ENCODE assay signal across 34 cellular contexts in the genomic region with DNA sequence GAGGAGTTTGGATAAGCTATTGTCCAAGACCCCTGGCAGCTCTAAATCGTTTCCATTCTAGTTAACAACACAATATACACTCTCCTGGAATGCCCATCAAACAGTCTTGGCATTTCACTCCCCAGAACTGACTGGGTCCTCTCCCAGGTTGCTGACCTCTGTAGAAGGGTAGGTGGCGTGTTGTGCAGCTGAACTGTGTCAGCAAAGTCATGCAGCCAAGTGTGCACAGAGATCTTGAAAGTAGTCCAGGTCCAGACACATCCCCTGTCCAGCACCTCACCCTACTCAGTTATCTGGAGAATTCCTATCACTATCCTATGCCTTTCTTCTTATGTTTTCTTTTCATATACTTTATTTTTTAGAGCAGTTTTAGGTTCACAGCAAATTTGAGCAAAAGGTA.
"Had no signal": no experiment of that assay in that cellular context is flagged by ENCODE, and none has a peak within 500 bp of the region (broad histone marks: within the 10 kb centered on the region; RNA-seq: fewer than 3 reads in every experiment).

No MANE protein-coding gene starts in this region.

- H3K27ac ChIP-seq: adrenal gland, ascending aorta, cardiac muscle cell, VCaP had no signal

- H3K27me3 ChIP-seq: adrenal gland, ascending aorta, cardiac muscle cell had no signal

- H3K4me1 ChIP-seq: adrenal gland, ascending aorta had no signal

- H3K9me3 ChIP-seq: adrenal gland had no signal

- H3K4me3 Mint-ChIP-seq: activated B cell treated with CpG ODN at 0.5 μM for 24 hours; activated CD4-positive, alpha-beta memory T cell treated with anti-CD3 and anti-CD28 coated beads for 36 hours; activated CD4-positive, alpha-beta T cell treated with anti-CD3 and anti-CD28 coated beads, Interleukin-2, amount 10 ng/mL, durations not matched to agents 24 days and 14 days; activated CD8-positive, alpha-beta T cell treated with anti-CD3 and anti-CD28 coated beads for 36 hours; activated naive CD4-positive, alpha-beta T cell treated with anti-CD3 and anti-CD28 coated beads for 36 hours; activated naive CD8-positive, alpha-beta T cell treated with anti-CD3 and anti-CD28 coated beads for 36 hours; activated T-cell treated with anti-CD3 and anti-CD28 coated beads, Interleukin-2, amount 50 U/mL, for 4 hours; activated T-cell treated with anti-CD3 and anti-CD28 coated beads, Interleukin-2, amount 50 U/mL, for 72 hours; activated T-helper 1 cell treated with anti-CD3 and anti-CD28 coated beads, Interleukin-12 subunit alpha, Interleukin-12 subunit beta, Interleukin-2, Interleukin-4 antibody, amounts not matched to agents 30 ng/mL and 10 ng/mL and 1 ng/mL, durations not matched to agents 14 hours and 24 hours and 36 hours; activated T-helper 17 cell treated with anti-CD3 and anti-CD28 coated beads, Interleukin-2, amount 50 U/mL, for 72 hours; brain; T-helper 1 cell treated with Interleukin-12 subunit alpha and Interleukin-12 subunit beta and Interleukin-4 antibody, amounts not matched to agents 30 μg/mL and 1 μg/mL, for 36 hours; T-helper 2 cell treated with Interferon-gamma antibody and Interleukin-4, amounts not matched to agents 5 μg/mL and 100 μg/mL, for 36 hours had no signal

- DNase-seq: activated B cell treated with CpG ODN at 0.5 μM for 24 hours; activated CD4-positive, alpha-beta memory T cell treated with anti-CD3 and anti-CD28 coated beads for 36 hours; activated CD4-positive, alpha-beta T cell treated with anti-CD3 and anti-CD28 coated beads for 4 hours; activated CD4-positive, alpha-beta T cell treated with anti-CD3 and anti-CD28 coated beads, Interleukin-2, amount 10 ng/mL, durations not matched to agents 24 days and 14 days; activated CD4-positive, alpha-beta T cell treated with anti-CD3 and anti-CD28 coated beads, Interleukin-2, amount 50 U/mL, for 1 hour; activated CD4-positive, alpha-beta T cell treated with anti-CD3 and anti-CD28 coated beads, Interleukin-2, amount 50 U/mL, for 4 hours; activated CD4-positive, CD25-positive, alpha-beta regulatory T cell treated with anti-CD3 and anti-CD28 coated beads, Interleukin-2, amount 50 U/mL, for 72 hours; activated CD8-positive, alpha-beta memory T cell treated with anti-CD3 and anti-CD28 coated beads, Interleukin-2, amount 50 U/mL, for 4 hours; activated CD8-positive, alpha-beta T cell treated with anti-CD3 and anti-CD28 coated beads for 36 hours; activated effector memory CD4-positive, alpha-beta T cell treated with anti-CD3 and anti-CD28 coated beads, Interleukin-2, amount 50 U/mL, for 16 hours; activated gamma-delta T cell treated with Interleukin-2 at 50 U/mL for 16 hours; activated naive CD4-positive, alpha-beta T cell; activated naive CD4-positive, alpha-beta T cell treated with anti-CD3 and anti-CD28 coated beads for 36 hours; activated naive CD4-positive, alpha-beta T cell treated with anti-CD3 and anti-CD28 coated beads, Interleukin-2, amount 50 U/mL, for 16 hours; activated naive CD8-positive, alpha-beta T cell treated with anti-CD3 and anti-CD28 coated beads for 36 hours; activated T-cell treated with anti-CD3 and anti-CD28 coated beads for 4 hours; activated T-cell treated with anti-CD3 and anti-CD28 coated beads, Interleukin-2, amount 50 U/mL, for 1 hour; activated T-cell treated with anti-CD3 and anti-CD28 coated beads, Interleukin-2, amount 50 U/mL, for 4 hours; activated T-cell treated with anti-CD3 and anti-CD28 coated beads, Interleukin-2, amount 50 U/mL, for 72 hours; adrenal gland; amniotic stem cell; central memory CD4-positive, alpha-beta T cell; T-helper 1 cell; T-helper 2 cell; T-helper 9 cell had no signal

- H3K27ac Mint-ChIP-seq: activated B cell treated with CpG ODN at 0.5 μM for 24 hours; activated CD4-positive, alpha-beta memory T cell treated with anti-CD3 and anti-CD28 coated beads for 36 hours; activated CD4-positive, alpha-beta T cell treated with anti-CD3 and anti-CD28 coated beads, Interleukin-2, amount 10 ng/mL, durations not matched to agents 24 days and 14 days; activated CD8-positive, alpha-beta T cell treated with anti-CD3 and anti-CD28 coated beads for 36 hours; activated naive CD4-positive, alpha-beta T cell treated with anti-CD3 and anti-CD28 coated beads for 36 hours; activated naive CD4-positive, alpha-beta T cell treated with anti-CD3 and anti-CD28 coated beads, Interleukin-2, amount 50 U/mL, for 72 hours; activated naive CD8-positive, alpha-beta T cell treated with anti-CD3 and anti-CD28 coated beads for 36 hours; activated T-cell treated with anti-CD3 and anti-CD28 coated beads, Interleukin-2, amount 50 U/mL, for 72 hours; activated T-helper 1 cell treated with anti-CD3 and anti-CD28 coated beads, Interleukin-12 subunit alpha, Interleukin-12 subunit beta, Interleukin-2, Interleukin-4 antibody, amounts not matched to agents 30 ng/mL and 10 ng/mL and 1 ng/mL, durations not matched to agents 14 hours and 24 hours and 36 hours; activated T-helper 17 cell treated with anti-CD3 and anti-CD28 coated beads, Interleukin-2, amount 50 U/mL, for 72 hours; brain; T-helper 1 cell treated with Interleukin-12 subunit alpha and Interleukin-12 subunit beta and Interleukin-4 antibody, amounts not matched to agents 30 μg/mL and 1 μg/mL, for 36 hours; T-helper 2 cell treated with Interferon-gamma antibody and Interleukin-4, amounts not matched to agents 5 μg/mL and 100 μg/mL, for 36 hours had no signal

- H3K4me1 Mint-ChIP-seq: activated B cell treated with CpG ODN at 0.5 μM for 24 hours; activated CD4-positive, alpha-beta T cell treated with anti-CD3 and anti-CD28 coated beads, Interleukin-2, amount 10 ng/mL, durations not matched to agents 24 days and 14 days; activated naive CD8-positive, alpha-beta T cell treated with anti-CD3 and anti-CD28 coated beads for 36 hours; activated T-helper 17 cell treated with anti-CD3 and anti-CD28 coated beads, Interleukin-2, amount 50 U/mL, for 72 hours; brain had no signal

- H3K27me3 Mint-ChIP-seq: activated B cell treated with CpG ODN at 0.5 μM for 24 hours; activated CD4-positive, alpha-beta memory T cell treated with anti-CD3 and anti-CD28 coated beads for 36 hours; activated CD4-positive, alpha-beta T cell treated with anti-CD3 and anti-CD28 coated beads, Interleukin-2, amount 10 ng/mL, durations not matched to agents 24 days and 14 days; activated CD8-positive, alpha-beta T cell treated with anti-CD3 and anti-CD28 coated beads for 36 hours; activated naive CD8-positive, alpha-beta T cell treated with anti-CD3 and anti-CD28 coated beads for 36 hours; activated T-helper 17 cell treated with anti-CD3 and anti-CD28 coated beads, Interleukin-2, amount 50 U/mL, for 72 hours had no signal

- H3K36me3 ChIP-seq: adrenal gland, ascending aorta, cardiac muscle cell had no signal

- H3K36me3 Mint-ChIP-seq: activated CD4-positive, alpha-beta memory T cell treated with anti-CD3 and anti-CD28 coated beads for 36 hours; activated naive CD8-positive, alpha-beta T cell treated with anti-CD3 and anti-CD28 coated beads for 36 hours; brain had no signal

- H3K4me3 ChIP-seq: adrenal gland, ascending aorta, cardiac muscle cell had no signal

- ATAC-seq: activated CD8-positive, alpha-beta T cell treated with anti-CD3 and anti-CD28 coated beads for 36 hours; activated naive CD4-positive, alpha-beta T cell treated with anti-CD3 and anti-CD28 coated beads, Interleukin-2, amount 50 U/mL, for 72 hours; activated T-cell treated with anti-CD3 and anti-CD28 coated beads, Interleukin-2, amount 50 U/mL, for 4 hours; activated T-cell treated with anti-CD3 and anti-CD28 coated beads, Interleukin-2, amount 50 U/mL, for 72 hours; activated T-helper 17 cell treated with anti-CD3 and anti-CD28 coated beads, Interleukin-2, amount 50 U/mL, for 72 hours had no signal
